ENCODE assay signal across 7 cellular contexts in the genomic region with DNA sequence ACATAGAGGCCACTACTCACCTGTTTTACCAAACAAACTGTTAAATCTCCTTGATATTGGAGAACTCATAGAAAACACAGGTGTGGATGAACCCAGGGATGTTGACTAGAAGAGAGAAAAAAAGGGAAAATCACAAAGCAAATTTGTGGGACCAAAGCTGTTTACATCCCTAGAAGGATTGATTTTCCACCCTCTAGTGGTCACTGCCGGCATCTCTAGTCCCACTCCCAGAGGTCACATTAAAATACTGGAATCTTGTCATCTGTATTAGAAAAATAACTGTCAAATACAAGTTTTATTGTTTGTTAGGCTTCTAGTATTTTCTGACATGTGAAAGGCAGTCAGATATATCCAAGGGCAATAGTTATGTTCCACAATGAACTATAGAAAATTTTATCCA.
DNase-seq lines count a peak whose midpoint lies in the region; ATAC-seq lines count a peak whose summit lies in the region.
"Not testable (repeated sequence)": the region's sequence is repeated elsewhere in the genome, so short reads cannot be mapped to it uniquely, and the experiment has no call there.

No MANE protein-coding gene starts in this region.

- not testable (repeated sequence) for DNase-seq in left colon

- intact Hi-C loops in left colon (cut with DNase I, micrococcal nuclease), result not testable (repeated sequence)

- peak; percentile 71 for ATAC-seq in GM18511 (IDR thresholded peaks at IDR 0.05; ENCODE audit: unreplicated experiment)
- ATAC-seq in GM19455 (IDR thresholded peaks at IDR 0.05; ENCODE audit: unreplicated experiment), result peak; percentile 66
- ATAC-seq in GM21786 (IDR thresholded peaks at IDR 0.05; ENCODE audit: unreplicated experiment), result peak; percentile 70
- peak; percentile 79 for ATAC-seq in HG02798 (IDR thresholded peaks at IDR 0.05; ENCODE audit: poor library complexity, unreplicated experiment)
- peak; percentile 80 for ATAC-seq in HG03175 (IDR thresholded peaks at IDR 0.05; ENCODE audit: unreplicated experiment)
- ATAC-seq in SK-N-SH treated with all-trans-retinoic acid at 6 μM for 48 hours, result peak; percentile 88
- peak; percentile 30 for ATAC-seq in left colon

Comparison
In these comparisons a context has a peak if more than half of its experiments do, and no peak if none do; other contexts are left out.
1. ATAC-seq: peak in every context shown above with its lines; median percentile 88 in SK-N-SH treated with all-trans-retinoic acid at 6 μM for 48 hours; 80 in HG03175; 79 in HG02798; 71 in GM18511; 70 in GM21786; 66 in GM19455; 30 in left colon.